In genomic region chr14:52222901-52223300, GRCh38 we compare ENCODE assay signal across 1 cellular context.
TF ChIP-seq lines count a peak whose summit lies in the region.

No MANE protein-coding gene starts in this region.

TF ChIP-seq in HepG2, 621 proteins besides CTCF, POLR2A, EP300 and RAD21 (continued from another document):
- TF ChIP-seq, protein P1, sequence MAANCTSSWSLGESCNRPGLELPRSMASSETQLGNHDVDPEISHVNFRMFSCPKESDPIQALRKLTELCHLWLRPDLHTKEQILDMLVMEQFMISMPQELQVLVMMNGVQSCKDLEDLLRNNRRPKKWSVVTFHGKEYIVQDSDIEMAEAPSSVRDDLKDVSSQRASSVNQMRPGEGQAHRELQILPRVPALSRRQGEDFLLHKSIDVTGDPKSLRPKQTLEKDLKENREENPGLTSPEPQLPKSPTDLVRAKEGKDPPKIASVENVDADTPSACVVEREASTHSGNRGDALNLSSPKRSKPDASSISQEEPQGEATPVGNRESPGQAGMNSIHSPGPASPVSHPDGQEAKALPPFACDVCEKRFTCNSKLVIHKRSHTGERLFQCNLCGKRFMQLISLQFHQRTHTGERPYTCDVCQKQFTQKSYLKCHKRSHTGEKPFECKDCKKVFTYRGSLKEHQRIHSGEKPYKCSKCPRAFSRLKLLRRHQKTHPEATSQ (CRISPR knock-in tag; IDR thresholded peaks at IDR 0.05; ENCODE audit: borderline replicate concordance) = no peak
- TF ChIP-seq HMGXB4 (CRISPR knock-in tag; IDR thresholded peaks at IDR 0.05; ENCODE audit: borderline replicate concordance in 1 of 2, low read depth in 1 of 2) (no peak), CHD2 (IDR thresholded peaks at IDR 0.05; ENCODE audit: low read depth, low read length) (no peak)
